9 cellular contexts compared by ENCODE assay signal in genomic region chr1:201714542-201715276, GRCh38.
DNase-seq lines count a peak whose midpoint lies in the region; ATAC-seq and TF ChIP-seq lines count a peak whose summit lies in the region.
"Had no signal": no experiment of that assay in that cellular context is flagged by ENCODE, and none has a peak within 500 bp of the region (broad histone marks: within the 10 kb centered on the region; RNA-seq: fewer than 3 reads in every experiment).

No MANE protein-coding gene starts in this region.

- peaks cover 17% of the 10 kb centered on the region for H3K4me1 ChIP-seq in colonic mucosa
- peaks cover 50% of the 10 kb centered on the region for H3K4me1 ChIP-seq in mesenchymal stem cell (ENCODE audit: control insufficient read depth, insufficient read depth, low read depth, low read length)

- no peaks in the 10 kb centered on the region for H3K9me3 Mint-ChIP-seq in nephron progenitor cell
- H3K9me3 Mint-ChIP-seq: activated naive CD8-positive, alpha-beta T cell treated with anti-CD3 and anti-CD28 coated beads, Interleukin-2, amount 10 ng/mL, durations not matched to agents 7 days and 5 days had no signal

- no peak overlapping the region for H2AFZ ChIP-seq in mesenchymal stem cell (ENCODE audit: low read depth, low read length)

- peaks cover 71% of the 10 kb centered on the region for H3K4me1 Mint-ChIP-seq in nephron progenitor cell

- peaks cover 29% of the 10 kb centered on the region for H3K79me1 ChIP-seq in mesenchymal stem cell (replicated peaks; ENCODE audit: low read length, poor library complexity, severe bottlenecking)

- no peak overlapping the region for H3K4me3 Mint-ChIP-seq in nephron progenitor cell
- H3K4me3 Mint-ChIP-seq: activated naive CD8-positive, alpha-beta T cell treated with anti-CD3 and anti-CD28 coated beads, Interleukin-2, amount 10 ng/mL, durations not matched to agents 7 days and 5 days had no signal

- H2BK120ac ChIP-seq in mesenchymal stem cell (ENCODE audit: low read depth, low read length), result peak overlapping the region; percentile 27

- H3K27me3 ChIP-seq in colonic mucosa, result no peaks in the 10 kb centered on the region
- no peaks in the 10 kb centered on the region for H3K27me3 ChIP-seq in mesenchymal stem cell (ENCODE audit: control insufficient read depth in 1 of 2, insufficient read depth in 1 of 2, low read length in 2 of 2)

- peak overlapping the region; percentile 76 for H4K91ac ChIP-seq in mesenchymal stem cell (ENCODE audit: low read length)

- peak overlapping the region; percentile 43 to 66 for H2BK12ac ChIP-seq in mesenchymal stem cell (ENCODE audit: low read length in 2 of 2)

- peaks cover 20% of the 10 kb centered on the region for H3K27me3 Mint-ChIP-seq in nephron progenitor cell (ENCODE audit: low read depth, poor library complexity)

- peak overlapping the region; percentile 68 for H4K8ac ChIP-seq in mesenchymal stem cell (ENCODE audit: low read length)

- H3K23ac ChIP-seq in mesenchymal stem cell (ENCODE audit: low read length in 2 of 2), result no peak overlapping the region

- H3K9me3 ChIP-seq in colonic mucosa (no peaks in the 10 kb centered on the region), mesenchymal stem cell (ENCODE audit: control insufficient read depth, low read length) (no peaks in the 10 kb centered on the region)

- peak overlapping the region; percentile 39 for H2BK5ac ChIP-seq in mesenchymal stem cell (ENCODE audit: low read depth, low read length, poor library complexity, severe bottlenecking)

- DNase-seq in AG20443 (ENCODE audit: low spot score) (peak; percentile 94), NOMO-1 (lab: John Stamatoyannopoulos, UW; ENCODE audit: unreplicated experiment in 2 of 2) (peak; percentile 74 to 81), colonic mucosa (peak; percentile 71), mesenchymal stem cell (peak; percentile 100), nephron progenitor cell (no peak)
- DNase-seq: activated naive CD8-positive, alpha-beta T cell treated with anti-CD3 and anti-CD28 coated beads, Interleukin-2, amount 10 ng/mL, durations not matched to agents 7 days and 5 days had no signal

- H3K4me2 ChIP-seq in mesenchymal stem cell (ENCODE audit: low read length, poor library complexity, severe bottlenecking), result no peak overlapping the region

- intact Hi-C loops in colonic mucosa (cut with DNase I), result no loop called here

- peak overlapping the region; percentile 1 to 30 for H3K9ac ChIP-seq in colonic mucosa (ENCODE audit: low read depth in 2 of 2, low read length in 2 of 2)
- peak overlapping the region; percentile 81 for H3K9ac ChIP-seq in mesenchymal stem cell (ENCODE audit: low read length)

- WGBS in mesenchymal stem cell, result 5% methylated on average over 7 of the region's 7 CpGs

- no peak for ATAC-seq in GM21360 (IDR thresholded peaks at IDR 0.05; ENCODE audit: unreplicated experiment)
- ATAC-seq in HG03095 (IDR thresholded peaks at IDR 0.05; ENCODE audit: unreplicated experiment), result no peak
- no peak for ATAC-seq in GM19455 (IDR thresholded peaks at IDR 0.05; ENCODE audit: unreplicated experiment)

- no peak overlapping the region for H3K27ac Mint-ChIP-seq in nephron progenitor cell
- H3K27ac Mint-ChIP-seq: activated naive CD8-positive, alpha-beta T cell treated with anti-CD3 and anti-CD28 coated beads, Interleukin-2, amount 10 ng/mL, durations not matched to agents 7 days and 5 days had no signal

- peak overlapping the region; percentile 87 for H3K27ac ChIP-seq in colonic mucosa
- peak overlapping the region; percentile 91 for H3K27ac ChIP-seq in mesenchymal stem cell (ENCODE audit: low read length, poor library complexity, severe bottlenecking)

- H2AK5ac ChIP-seq in mesenchymal stem cell (ENCODE audit: low read length, severe bottlenecking), result peak overlapping the region; percentile 96

- no peak for TF ChIP-seq CTCF in colonic mucosa (IDR thresholded peaks at IDR 0.05)
- no peak for TF ChIP-seq CTCF in nephron progenitor cell (IDR thresholded peaks at IDR 0.05)

- H3K4me3 ChIP-seq in colonic mucosa (no peak overlapping the region), mesenchymal stem cell (ENCODE audit: insufficient read depth in 1 of 2, low read depth in 1 of 2, low read length in 2 of 2) (no peak overlapping the region)

- peaks cover 7% of the 10 kb centered on the region for H3K36me3 Mint-ChIP-seq in nephron progenitor cell (ENCODE audit: low read depth)
- H3K36me3 Mint-ChIP-seq: activated naive CD8-positive, alpha-beta T cell treated with anti-CD3 and anti-CD28 coated beads, Interleukin-2, amount 10 ng/mL, durations not matched to agents 7 days and 5 days had no signal

- peak overlapping the region; percentile 31 to 92 for H3K18ac ChIP-seq in mesenchymal stem cell (ENCODE audit: low read depth in 1 of 2, low read length in 2 of 2)

- H3K36me3 ChIP-seq in colonic mucosa (no peaks in the 10 kb centered on the region), mesenchymal stem cell (ENCODE audit: control insufficient read depth in 1 of 2, insufficient read depth in 2 of 2, low read depth in 1 of 2, low read length in 2 of 2) (peaks cover 15 to 51% of the 10 kb centered on the region in 2 experiments)

- H2BK15ac ChIP-seq in mesenchymal stem cell (ENCODE audit: low read depth, poor library complexity, severe bottlenecking), result no peak overlapping the region

- H3K4ac ChIP-seq in mesenchymal stem cell (ENCODE audit: low read depth in 1 of 2, low read length in 2 of 2), result peak overlapping the region; percentile 67 to 90

- no peak overlapping the region for H3K14ac ChIP-seq in mesenchymal stem cell (ENCODE audit: low read length in 2 of 2)
